Comparison of ENCODE assay signal across 9 cellular contexts in the genomic region with DNA sequence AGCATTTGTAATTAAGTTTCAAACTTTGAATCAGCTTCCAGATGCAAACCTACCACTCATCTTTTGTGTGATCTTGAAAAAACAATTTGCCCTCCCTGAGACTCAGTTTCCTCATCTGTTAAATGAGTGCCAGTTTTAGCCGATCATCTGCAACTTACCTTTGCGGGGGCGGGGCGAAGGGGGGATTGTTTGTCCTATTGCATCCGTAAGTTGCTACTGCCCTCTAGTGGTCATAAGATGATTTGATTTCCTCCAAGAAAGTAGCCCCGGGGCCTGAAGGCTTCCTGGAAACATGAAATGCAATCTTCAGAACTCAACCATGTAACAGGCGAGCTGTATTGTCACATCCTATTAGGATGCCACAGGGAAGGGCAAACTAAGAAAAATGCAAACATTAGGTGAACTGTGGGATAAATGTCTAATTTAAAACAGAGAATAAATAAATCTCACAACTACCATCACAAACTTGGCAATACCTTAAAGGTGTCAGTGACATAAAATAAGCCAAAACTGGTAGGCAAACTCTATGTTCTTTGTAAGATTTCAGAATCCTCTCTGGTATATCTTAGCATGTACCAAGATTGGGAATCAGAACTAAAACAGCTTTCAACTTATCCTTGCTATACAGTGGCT.
DNase-seq lines count a peak whose midpoint lies in the region; ATAC-seq and TF ChIP-seq lines count a peak whose summit lies in the region.
"Had no signal": no experiment of that assay in that cellular context is flagged by ENCODE, and none has a peak within 500 bp of the region (broad histone marks: within the 10 kb centered on the region; RNA-seq: fewer than 3 reads in every experiment).

No MANE protein-coding gene starts in this region.

- no peaks in the 10 kb centered on the region for H3K36me3 ChIP-seq in body of pancreas (replicated peaks in 1 of 2; ENCODE audit: insufficient read depth in 1 of 2, low read depth in 2 of 2)

- H3K27me3 ChIP-seq in body of pancreas: no peaks in the 10 kb centered on the region

- no peak overlapping the region for H3K27ac Mint-ChIP-seq in T-cell
- H3K27ac Mint-ChIP-seq: T-helper 1 cell treated with Interleukin-12 subunit alpha and Interleukin-12 subunit beta and Interleukin-4 antibody, amounts not matched to agents 30 μg/mL and 1 μg/mL, for 36 hours had no signal

- H3K9me3 ChIP-seq in body of pancreas: no peaks in the 10 kb centered on the region

- 6 to 8% methylated on average over 7 of the region's 7 CpGs for WGBS in body of pancreas, 2 donors

- H3K36me3 Mint-ChIP-seq in T-cell: no peaks in the 10 kb centered on the region

- H3K4me1 ChIP-seq in body of pancreas: no peaks in the 10 kb centered on the region

- intact Hi-C loops in body of pancreas (cut with DNase I): no loop called here

- TF ChIP-seq POLR2A in body of pancreas (IDR thresholded peaks at IDR 0.05): no peak

- H3K4me3 ChIP-seq in body of pancreas: no peak overlapping the region

- H3K27me3 Mint-ChIP-seq in T-cell: no peaks in the 10 kb centered on the region

- no peak overlapping the region for H3K4me3 Mint-ChIP-seq in T-cell
- H3K4me3 Mint-ChIP-seq: T-helper 1 cell treated with Interleukin-12 subunit alpha and Interleukin-12 subunit beta and Interleukin-4 antibody, amounts not matched to agents 30 μg/mL and 1 μg/mL, for 36 hours had no signal

- POLR2A ChIA-PET in T-cell (lab: Charles Lee): no interaction called here

- peak; percentile 29 to 66 (median 56) for TF ChIP-seq CTCF in body of pancreas (IDR thresholded peaks at IDR 0.05)

- ATAC-seq in T-cell (replicated peaks in 1 of 4) (peak in 1 of 4 experiments; percentile 51), body of pancreas (no peak), HG03520 (IDR thresholded peaks at IDR 0.05; ENCODE audit: unreplicated experiment) (no peak)

- CTCF ChIA-PET in T-cell (lab: Charles Lee): interaction anchor here (0.6 to 2.6 kb wide), 5 partner anchors 63 to 1902 kb away, joined by 3 to 8 read pairs (median 4); no protein-coding TSS in a partner anchor

- H3K27ac ChIP-seq in body of pancreas: no peak overlapping the region

- H3K9me3 Mint-ChIP-seq in T-cell: no peaks in the 10 kb centered on the region
- H3K9me3 Mint-ChIP-seq: T-helper 1 cell treated with Interleukin-12 subunit alpha and Interleukin-12 subunit beta and Interleukin-4 antibody, amounts not matched to agents 30 μg/mL and 1 μg/mL, for 36 hours had no signal

- peaks cover 0 to 4% (median 3%) of the 10 kb centered on the region in 3 donors for H3K4me1 Mint-ChIP-seq in T-cell

- DNase-seq in Caki2 (ENCODE audit: low read depth) (peak; percentile 50), H4 (ENCODE audit: low spot score) (peak; percentile 86), NCI-H187 treated with DMSO at 0.1 percent for 48 hours (lab: John Stamatoyannopoulos, UW) (peak; percentile 2), T-cell (peak in 30 of 34 experiments; percentile 3 to 43 (median 22)), body of pancreas (peak; percentile 44 to 67 (median 53)), inferior parietal cortex (ENCODE audit: extremely low spot score) (peak; percentile 69)
- DNase-seq in stimulated activated CD4-positive, alpha-beta T cell treated with anti-CD3 and anti-CD28 coated beads, Interleukin-2, amount 100 ng/mL, for 48 hours: peak; percentile 15 to 29

- in situ Hi-C loops in Caki2 (cut with HindIII; ENCODE audit: low pct_unique_long_range_greater_than_20kb, low sequenced_read_pairs): no loop called here

Comparison
In these comparisons a context has a peak if more than half of its experiments do, and no peak if none do; other contexts are left out.
1. DNase-seq: peak in every context shown above with its lines; median percentile 86 in H4; 69 in inferior parietal cortex; 53 in body of pancreas; 50 in Caki2; 22 in T-cell; 22 in stimulated activated CD4-positive, alpha-beta T cell treated with anti-CD3 and anti-CD28 coated beads, Interleukin-2, amount 100 ng/mL, for 48 hours; 2 in NCI-H187 treated with DMSO at 0.1 percent for 48 hours.